11 cellular contexts compared by ENCODE assay signal in the genomic region with DNA sequence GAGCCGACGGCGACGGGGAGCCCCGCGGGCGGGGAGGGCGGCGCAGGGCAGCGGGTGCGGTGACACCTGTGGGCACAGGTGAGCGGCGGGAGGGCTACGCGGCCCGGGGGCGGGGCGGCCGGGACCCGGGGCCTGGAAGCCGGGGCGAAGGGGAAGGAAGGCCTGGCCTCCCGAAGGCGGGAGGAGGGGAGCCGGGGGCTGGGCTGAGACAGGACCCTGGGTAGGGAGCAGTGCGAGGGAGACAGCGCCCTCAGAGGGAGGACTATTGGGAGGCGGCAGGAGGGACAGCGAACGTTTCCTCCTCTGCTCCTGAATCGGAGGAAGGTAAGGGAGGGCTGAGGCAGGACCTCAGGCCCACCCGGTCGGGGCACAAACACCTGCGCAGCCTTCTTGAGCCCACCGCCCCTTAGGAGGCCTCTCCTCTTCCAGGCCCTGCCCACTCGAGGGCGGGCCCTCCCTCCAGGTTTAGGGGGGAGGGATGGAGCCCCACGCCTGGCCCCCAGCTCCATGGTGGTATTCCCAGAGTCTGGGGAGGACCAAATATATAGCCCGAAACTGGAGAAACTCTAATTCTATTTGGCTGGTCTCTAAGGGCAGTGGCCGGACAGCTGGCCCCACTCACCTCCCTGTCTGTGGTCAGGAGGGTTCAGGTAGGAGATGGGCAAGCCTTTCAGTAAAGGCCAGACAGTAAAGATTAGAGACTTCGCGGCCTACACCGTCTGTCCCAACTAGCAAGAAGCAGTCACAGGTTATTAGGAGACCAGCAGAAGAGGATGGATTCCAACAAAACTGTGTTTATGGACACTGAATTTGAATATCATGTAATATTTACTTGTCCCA. TPM values are rescaled to one million over a fixed set of nuclear protein-coding genes. Genes with fewer than 3 reads are reported as not detected.
DNase-seq lines count a peak whose midpoint lies in the region; ATAC-seq, FAIRE-seq and TF ChIP-seq lines count a peak whose summit lies in the region.
"Had no signal": no experiment of that assay in that cellular context is flagged by ENCODE, and none has a peak within 500 bp of the region (broad histone marks: within the 10 kb centered on the region; RNA-seq: fewer than 3 reads in every experiment).

No MANE protein-coding gene starts in this region.

- H4K91ac ChIP-seq in H1 (replicated peaks; ENCODE audit: insufficient read length, low read length) = no peak overlapping the region

- no peak overlapping the region for H3K56ac ChIP-seq in H1 (replicated peaks; ENCODE audit: insufficient read length, low read depth, low read length)

- H2BK12ac ChIP-seq in H1 (ENCODE audit: low read depth, low read length) = peak overlapping the region; percentile 27; the same call in 1 of the 2 replicates

- H3K9ac ChIP-seq in H1 (replicated peaks in 1 of 4; ENCODE audit: extremely low read depth in 1 of 4, low read depth in 3 of 4, low read length in 3 of 4) = no peak overlapping the region; a peak in 3 of 7 replicates

- no peaks in the 10 kb centered on the region for H3K36me3 Mint-ChIP-seq in natural killer cell
- no peaks in the 10 kb centered on the region for H3K36me3 Mint-ChIP-seq in natural killer cell treated with Interleukin-12 subunit alpha and Interleukin-12 subunit beta and Interleukin-15 and Interleukin-18, amount 100 ng/mL, for 72 hours
- H3K36me3 Mint-ChIP-seq: brain had no signal

- intact Hi-C loops in natural killer cell (cut with micrococcal nuclease) (no loop called here), aorta (cut with DNase I) (no loop called here)

- H3K27me3 Mint-ChIP-seq in natural killer cell (ENCODE audit: low read depth in 2 of 2) = peaks cover 7 to 12% of the 10 kb centered on the region in 2 donors
- peaks cover 8 to 9% of the 10 kb centered on the region in 2 donors for H3K27me3 Mint-ChIP-seq in natural killer cell treated with Interleukin-12 subunit alpha and Interleukin-12 subunit beta and Interleukin-15 and Interleukin-18, amount 100 ng/mL, for 72 hours

- no peak for TF ChIP-seq CTCF in natural killer cell (IDR thresholded peaks at IDR 0.05)
- peak in 1 of 3 experiments; percentile 8; a peak in 1 of 4 replicates for TF ChIP-seq CTCF in H1 (IDR thresholded peaks at IDR 0.05; ENCODE audit: control extremely low read depth in 1 of 3, insufficient read depth in 1 of 3, low read depth in 1 of 3, low read length in 3 of 3)
- no peak for TF ChIP-seq CTCF in omental fat pad (IDR thresholded peaks at IDR 0.05)

- peak overlapping the region; percentile 78; the same call in 1 of the 2 replicates for H3K18ac ChIP-seq in H1 (ENCODE audit: extremely low read depth, low read length)

- H3K9me3 ChIP-seq in H1 (ENCODE audit: insufficient read depth in 2 of 2, low read depth in 1 of 2, low read length in 1 of 2) = no peaks in the 10 kb centered on the region
- no peaks in the 10 kb centered on the region for H3K9me3 ChIP-seq in muscle layer of duodenum (ENCODE audit: control insufficient read depth in 1 of 2, low read length in 2 of 2)
- no peaks in the 10 kb centered on the region for H3K9me3 ChIP-seq in aorta (ENCODE audit: control insufficient read depth, low read length)

- H2BK20ac ChIP-seq in H1 (ENCODE audit: low read length) = no peak overlapping the region

- H4K5ac ChIP-seq in H1 (ENCODE audit: insufficient read length, low read depth, low read length) = peak overlapping the region; percentile 9

- peaks cover 6% of the 10 kb centered on the region; the same call in 1 of the 2 replicates for H3K23me2 ChIP-seq in H1 (ENCODE audit: low read depth, low read length)

- 0 out of 2 replicates have a peak overlapping the region, but pooled peaks have one; percentile 5 for H2BK15ac ChIP-seq in H1 (ENCODE audit: low read length)

- H3K4ac ChIP-seq in H1 (replicated peaks; ENCODE audit: insufficient read length, low read depth, low read length) = no peak overlapping the region

- H3K4me1 Mint-ChIP-seq in natural killer cell = no peaks in the 10 kb centered on the region
- peaks cover 5% of the 10 kb centered on the region in 2 donors for H3K4me1 Mint-ChIP-seq in natural killer cell treated with Interleukin-12 subunit alpha and Interleukin-12 subunit beta and Interleukin-15 and Interleukin-18, amount 100 ng/mL, for 72 hours (ENCODE audit: low read depth in 2 of 2)

- H3K27me3 ChIP-seq in H1 (replicated peaks in 1 of 4; ENCODE audit: control insufficient read depth in 3 of 4, extremely low read depth in 1 of 4, insufficient read depth in 3 of 4, low read length in 3 of 4) (peaks cover 0 to 4% (median 2%) of the 10 kb centered on the region in 4 experiments; a peak in 4 of 7 replicates), muscle layer of duodenum (ENCODE audit: low read depth, low read length) (no peaks in the 10 kb centered on the region), aorta (ENCODE audit: control insufficient read depth in 1 of 2, insufficient read depth in 2 of 2, low read length in 1 of 2) (no peaks in the 10 kb centered on the region)

- no peaks in the 10 kb centered on the region for H3K9me3 Mint-ChIP-seq in natural killer cell
- H3K9me3 Mint-ChIP-seq in natural killer cell treated with Interleukin-12 subunit alpha and Interleukin-12 subunit beta and Interleukin-15 and Interleukin-18, amount 100 ng/mL, for 72 hours = no peaks in the 10 kb centered on the region
- H3K9me3 Mint-ChIP-seq: brain had no signal

- TF ChIP-seq POLR2A in H1 (IDR thresholded peaks at IDR 0.05; ENCODE audit: control extremely low read depth in 1 of 2, low read depth in 2 of 2, low read length in 2 of 2) = no peak

- H2BK120ac ChIP-seq in H1 (replicated peaks; ENCODE audit: low read depth, low read length) = no peak overlapping the region

- H4K8ac ChIP-seq in H1 (ENCODE audit: extremely low read depth, insufficient read depth, low read length) = no peak overlapping the region

- H3K27ac ChIP-seq in H1 (ENCODE audit: low read depth, low read length) (no peak overlapping the region), muscle layer of duodenum (ENCODE audit: low read length) (peak overlapping the region; percentile 58), aorta (ENCODE audit: low read depth in 1 of 2, low read length in 2 of 2) (no peak overlapping the region)

- DNase-seq in natural killer cell (no peak), H1 (ENCODE audit: low read depth in 1 of 2, low spot score in 2 of 2) (peak in 1 of 2 experiments; percentile 89), aorta (peak; percentile 43 to 67), NCI-H1092 (lab: John Stamatoyannopoulos, UW) (no peak), omental fat pad (ENCODE audit: low spot score) (no peak), COLO829 (ENCODE audit: low spot score) (no peak)
- no peak for DNase-seq in natural killer cell treated with Interleukin-12 subunit alpha and Interleukin-12 subunit beta and Interleukin-15 and Interleukin-18, amount 100 ng/mL, for 72 hours (ENCODE audit: low spot score)
- DNase-seq: NCI-H446 treated with DMSO at 0.1 percent for 48 hours had no signal

- peak overlapping the region; percentile 45 to 74 (median 68) for H3K4me3 ChIP-seq in H1 (ENCODE audit: extremely low read depth in 1 of 4, insufficient read depth in 2 of 4, low read depth in 3 of 4, low read length in 4 of 4)
- peak overlapping the region; percentile 33 to 48 for H3K4me3 ChIP-seq in muscle layer of duodenum (ENCODE audit: low read depth in 1 of 2, low read length in 2 of 2)
- no peak overlapping the region for H3K4me3 ChIP-seq in aorta (ENCODE audit: low read length in 2 of 2)
- H3K4me3 ChIP-seq: lung had no signal

- CTCF ChIA-PET in H1 (lab: Charles Lee; ENCODE audit: partially characterized antibody) = interaction anchor here (0.7 kb wide), 1 partner anchor 109 kb away, joined by 3 read pairs; no protein-coding TSS in a partner anchor

- H3K4me2 ChIP-seq in H1 (ENCODE audit: insufficient read depth in 1 of 2, low read depth in 2 of 2, low read length in 2 of 2) = peak overlapping the region; percentile 72 to 76

- H3K14ac ChIP-seq in H1 (ENCODE audit: insufficient read length) = no peak overlapping the region

- H3K4me1 ChIP-seq in H1 (replicated peaks in 1 of 4; ENCODE audit: control insufficient read depth in 3 of 4, insufficient read depth in 4 of 4, low read length in 3 of 4) (peaks cover 4 to 26% (median 19%) of the 10 kb centered on the region in 4 experiments), muscle layer of duodenum (ENCODE audit: control insufficient read depth in 1 of 2, insufficient read depth in 2 of 2, low read length in 2 of 2) (peaks cover 0 to 10% of the 10 kb centered on the region in 2 donors), aorta (ENCODE audit: control insufficient read depth in 1 of 2, insufficient read depth in 2 of 2, low read length in 2 of 2) (no peaks in the 10 kb centered on the region)

- H3K23ac ChIP-seq in H1 (ENCODE audit: insufficient read length) = no peak overlapping the region

- ATAC-seq in natural killer cell = peak in 2 of 3 donors; percentile 22 to 27
- ATAC-seq in natural killer cell treated with Interleukin-12 subunit alpha and Interleukin-12 subunit beta and Interleukin-15 and Interleukin-18, amount 100 ng/mL, for 72 hours = no peak
- no peak for ATAC-seq in aorta (ENCODE audit: low FRiP score)
- ATAC-seq in omental fat pad (ENCODE audit: low FRiP score) = no peak

- POLR2A ChIA-PET in H1 (lab: Charles Lee; ENCODE audit: partially characterized antibody) = interaction anchor here (0.6 to 3.8 kb wide), 5 partner anchors 10 to 245 kb away, joined by 3 to 24 read pairs (median 3); no protein-coding TSS in a partner anchor

- peaks cover 0 to 2% of the 10 kb centered on the region in 2 experiments for H4K20me1 ChIP-seq in H1 (replicated peaks in 1 of 2; ENCODE audit: control insufficient read depth in 1 of 2, insufficient read depth in 2 of 2, low read length in 2 of 2)

- H3K36me3 ChIP-seq in H1 (ENCODE audit: control insufficient read depth in 2 of 4, insufficient read depth in 4 of 4, low read length in 3 of 4) (peaks cover 3 to 11% (median 7%) of the 10 kb centered on the region in 4 experiments; a peak in 4 of 8 replicates), muscle layer of duodenum (ENCODE audit: control insufficient read depth in 1 of 2, insufficient read depth in 2 of 2, low read length in 2 of 2) (no peaks in the 10 kb centered on the region), aorta (ENCODE audit: control insufficient read depth in 1 of 2, insufficient read depth in 2 of 2, low read length in 1 of 2) (no peaks in the 10 kb centered on the region)

- H2AK5ac ChIP-seq in H1 (ENCODE audit: low read depth, low read length) = no peak overlapping the region

- 50% methylated on average over 8 of the region's 43 CpGs; no CpG with 5 or more reads in 1 of the 2 experiments for WGBS in H1 (ENCODE audit: extremely low coverage in 1 of 2, insufficient coverage in 1 of 2, insufficient read length in 1 of 2, insufficient replicate concordance in 2 of 2, low coverage in 1 of 2, low lambda C conversion rate in 2 of 2, missing lambda C conversion rate in 1 of 2), 2 experiments
- 26 to 28% methylated on average over 43 of the region's 43 CpGs for WGBS in aorta, 2 donors

- no peak for FAIRE-seq in H1 (lab: Jason Lieb, UNC)

- no peaks in the 10 kb centered on the region for H3K79me2 ChIP-seq in H1 (ENCODE audit: control insufficient read depth in 1 of 2, insufficient read depth in 2 of 2, low read length in 2 of 2)

- no peak for TF ChIP-seq EP300 in H1 (IDR thresholded peaks at IDR 0.05; ENCODE audit: borderline replicate concordance in 1 of 2, low read depth in 2 of 2, low read length in 2 of 2)

- no peak overlapping the region for H3K27ac Mint-ChIP-seq in natural killer cell
- no peak overlapping the region for H3K27ac Mint-ChIP-seq in natural killer cell treated with Interleukin-12 subunit alpha and Interleukin-12 subunit beta and Interleukin-15 and Interleukin-18, amount 100 ng/mL, for 72 hours
- H3K27ac Mint-ChIP-seq: brain had no signal

- TF ChIP-seq RAD21 in H1 (IDR thresholded peaks at IDR 0.05 in 1 of 2, conservative IDR thresholded peaks at IDR 0.05 in 1 of 2; ENCODE audit: low read depth in 2 of 2, low read length in 2 of 2) = no peak

- H2BK5ac ChIP-seq in H1 (ENCODE audit: low read depth, low read length) = no peak overlapping the region

- H3K79me1 ChIP-seq in H1 (ENCODE audit: low read depth, low read length) = no peaks in the 10 kb centered on the region

- H3K4me3 Mint-ChIP-seq in natural killer cell = peak overlapping the region; percentile 31
- no peak overlapping the region for H3K4me3 Mint-ChIP-seq in natural killer cell treated with Interleukin-12 subunit alpha and Interleukin-12 subunit beta and Interleukin-15 and Interleukin-18, amount 100 ng/mL, for 72 hours

- no peak overlapping the region for H2AFZ ChIP-seq in H1 (ENCODE audit: low read length)

RNA-seq across cellular contexts. Expression of gene PLEKHG6, which starts 0.5 kb away (rescaled TPM):
- not detected for total RNA-seq in natural killer cell
- not detected for total RNA-seq in natural killer cell treated with Interleukin-12 subunit alpha and Interleukin-12 subunit beta and Interleukin-15 and Interleukin-18, amount 100 ng/mL, for 72 hours
- 25.5 and 32.5 TPM in 2 replicates for total RNA-seq in H1 (2021; fragmentation: NEBNext Ultra II Directional; extraction: Animal tissue kit (Norgen Biotek cat#: 25700))
- polyA plus RNA-seq in H1 (2011; rRNA removed) = 23.1 and 38.1 TPM in 2 replicates
- polyA plus RNA-seq in H1 (2011; cell fraction: cytosol; rRNA removed) = 30.4 TPM
- polyA plus RNA-seq in H1 (2011; cell fraction: nucleus; rRNA removed) = 49.3 TPM
- 22.6 to 29.6 TPM (median 26.3 TPM) in 4 replicates for polyA plus RNA-seq in H1 (2012, experiment 1 of 2)
- polyA plus RNA-seq in H1 (2012, experiment 2 of 2) = 28.8 TPM
- polyA plus RNA-seq in H1 (2013, experiment 1 of 2) = 18.8 TPM
- polyA plus RNA-seq in H1 (2013, experiment 2 of 2) = 18.5 TPM
- polyA minus RNA-seq in H1 (2011; rRNA and poly(A)+ RNA removed) = 22.1 and 28.7 TPM in 2 replicates
- polyA minus RNA-seq in H1 (2011; cell fraction: cytosol; rRNA and poly(A)+ RNA removed) = 17.8 TPM
- 17.7 TPM for polyA minus RNA-seq in H1 (2011; cell fraction: nucleus; rRNA and poly(A)+ RNA removed)
- total RNA-seq in aorta = 1 to 10 TPM in 1 of 2 donors, under 1 TPM in 1; 0.88 to 1.5 TPM
- 10 to 100 TPM in 1 of 2 donors, under 1 TPM in 1; 0.15 to 90.3 TPM for polyA plus RNA-seq in aorta
- 10 to 100 TPM; 10.1 to 77.1 (median 13.8) TPM for total RNA-seq in omental fat pad

RNA-seq across cellular contexts. Expression of gene TNFRSF1A, which starts 30.9 kb away (rescaled TPM):
- 100 to 1,000 TPM in 1 of 3 donors, 10 to 100 TPM in 2; 75.7 to 116 (median 87.3) TPM for total RNA-seq in natural killer cell
- total RNA-seq in natural killer cell treated with Interleukin-12 subunit alpha and Interleukin-12 subunit beta and Interleukin-15 and Interleukin-18, amount 100 ng/mL, for 72 hours = 100 to 1,000 TPM in 1 of 2 donors, 10 to 100 TPM in 1; 83.2 to 102 TPM
- total RNA-seq in H1 (2021; fragmentation: NEBNext Ultra II Directional; extraction: Animal tissue kit (Norgen Biotek cat#: 25700)) = 42.1 and 45.8 TPM in 2 replicates
- 28.7 and 48.7 TPM in 2 replicates for polyA plus RNA-seq in H1 (2011; rRNA removed)
- polyA plus RNA-seq in H1 (2011; cell fraction: cytosol; rRNA removed) = 29.1 TPM
- polyA plus RNA-seq in H1 (2011; cell fraction: nucleus; rRNA removed) = 46.5 TPM
- 40.7 to 46.5 TPM (median 44.7 TPM) in 4 replicates for polyA plus RNA-seq in H1 (2012, experiment 1 of 2)
- 56.1 TPM for polyA plus RNA-seq in H1 (2012, experiment 2 of 2)
- polyA plus RNA-seq in H1 (2013, experiment 1 of 2) = 75.2 TPM
- polyA plus RNA-seq in H1 (2013, experiment 2 of 2) = 89.3 TPM
- polyA minus RNA-seq in H1 (2011; rRNA and poly(A)+ RNA removed) = 33.4 and 50.9 TPM in 2 replicates
- polyA minus RNA-seq in H1 (2011; cell fraction: cytosol; rRNA and poly(A)+ RNA removed) = 28.5 TPM
- polyA minus RNA-seq in H1 (2011; cell fraction: nucleus; rRNA and poly(A)+ RNA removed) = 29.2 TPM
- 100 to 1,000 TPM; 190 to 236 TPM for total RNA-seq in aorta
- polyA plus RNA-seq in aorta = 100 to 1,000 TPM in 1 of 2 donors, 10 to 100 TPM in 1; 36.9 to 112 TPM
- total RNA-seq in omental fat pad = 100 to 1,000 TPM; 279 to 689 (median 317) TPM

Comparison
In these comparisons a context has a peak if more than half of its experiments do, and no peak if none do; other contexts are left out.
1. ATAC-seq: peak in natural killer cell (2 of 3); none in natural killer cell treated with Interleukin-12 subunit alpha and Interleukin-12 subunit beta and Interleukin-15 and Interleukin-18, amount 100 ng/mL, for 72 hours (0 of 2), aorta (single experiment) and omental fat pad (single experiment).
2. DNase-seq: peak in aorta (2 of 2); none in natural killer cell (single experiment), natural killer cell treated with Interleukin-12 subunit alpha and Interleukin-12 subunit beta and Interleukin-15 and Interleukin-18, amount 100 ng/mL, for 72 hours (single experiment), NCI-H1092 (single experiment), omental fat pad (single experiment) and COLO829 (single experiment).
3. H3K4me3 ChIP-seq: peak in H1 (4 of 4) and muscle layer of duodenum (2 of 2); none in aorta (0 of 2).
4. RNA of gene PLEKHG6, which starts 0.5 kb away (total RNA-seq): 25.5 to 32.5 TPM in H1 and 10.1 to 77.1 TPM in omental fat pad; 0.88 to 1.5 TPM in aorta, not detected in natural killer cell and not detected in natural killer cell treated with Interleukin-12 subunit alpha and Interleukin-12 subunit beta and Interleukin-15 and Interleukin-18, amount 100 ng/mL, for 72 hours; every median in the first group is over 4 times any median in the second.